Comparison of ENCODE assay signal across 1 cellular context in the genomic region with DNA sequence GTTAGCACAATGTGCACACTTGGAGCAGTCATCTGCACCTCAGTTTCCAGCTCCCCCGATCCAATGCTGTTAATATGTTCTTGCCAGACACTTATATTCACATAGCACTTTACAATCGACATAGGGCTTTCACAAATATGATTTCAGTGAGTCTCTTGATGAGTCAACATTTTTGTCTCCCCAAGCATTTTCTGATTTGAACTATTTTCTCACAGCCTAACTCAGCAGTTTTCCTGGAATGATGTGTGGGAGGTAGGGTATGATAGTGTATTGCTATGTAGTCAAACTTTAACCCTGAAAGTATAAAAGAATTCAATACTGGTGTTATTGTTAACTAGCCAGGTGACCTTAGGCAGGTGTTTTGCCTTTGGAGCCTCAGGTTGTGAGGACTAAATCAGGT.
TF ChIP-seq lines count a peak whose summit lies in the region.

No MANE protein-coding gene starts in this region.

TF ChIP-seq in H1, 55 proteins besides CTCF, POLR2A, EP300 and RAD21:
- TF ChIP-seq, protein P1, sequence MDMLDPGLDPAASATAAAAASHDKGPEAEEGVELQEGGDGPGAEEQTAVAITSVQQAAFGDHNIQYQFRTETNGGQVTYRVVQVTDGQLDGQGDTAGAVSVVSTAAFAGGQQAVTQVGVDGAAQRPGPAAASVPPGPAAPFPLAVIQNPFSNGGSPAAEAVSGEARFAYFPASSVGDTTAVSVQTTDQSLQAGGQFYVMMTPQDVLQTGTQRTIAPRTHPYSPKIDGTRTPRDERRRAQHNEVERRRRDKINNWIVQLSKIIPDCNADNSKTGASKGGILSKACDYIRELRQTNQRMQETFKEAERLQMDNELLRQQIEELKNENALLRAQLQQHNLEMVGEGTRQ (IDR thresholded peaks at IDR 0.05; ENCODE audit: low read length) = no peak
- TF ChIP-seq CBX5 (IDR thresholded peaks at IDR 0.05; ENCODE audit: low read depth, low read length) (no peak), HDAC6 (IDR thresholded peaks at IDR 0.05; ENCODE audit: low read depth, low read length) (no peak), KDM4A (IDR thresholded peaks at IDR 0.05; ENCODE audit: low read depth, low read length, severe bottlenecking) (no peak), SUZ12 (IDR thresholded peaks at IDR 0.05; ENCODE audit: low read length) (no peak), NRF1 (IDR thresholded peaks at IDR 0.05; ENCODE audit: low read depth, low read length) (no peak), HDAC2 (IDR thresholded peaks at IDR 0.05; ENCODE audit: borderline replicate concordance in 1 of 2, low read depth in 2 of 2, low read length in 2 of 2) (no peak), GTF2F1 (IDR thresholded peaks at IDR 0.05; ENCODE audit: borderline replicate concordance, low read depth, low read length) (no peak), RXRA (IDR thresholded peaks at IDR 0.05; ENCODE audit: insufficient read depth, low read depth, low read length) (no peak), BACH1 (IDR thresholded peaks at IDR 0.05; ENCODE audit: low read length) (no peak), RFX5 (IDR thresholded peaks at IDR 0.05; ENCODE audit: borderline replicate concordance, low read depth, low read length) (no peak), TAF1 (IDR thresholded peaks at IDR 0.05; ENCODE audit: low read depth, low read length) (no peak), CHD2 (IDR thresholded peaks at IDR 0.05; ENCODE audit: low read length) (no peak), BCL11A (IDR thresholded peaks at IDR 0.05; ENCODE audit: low read depth in 2 of 2, low read length in 2 of 2) (no peak), SAP30 (IDR thresholded peaks at IDR 0.05; ENCODE audit: insufficient read depth, insufficient replicate concordance, low read length) (no peak), KDM1A (IDR thresholded peaks at IDR 0.05; ENCODE audit: borderline replicate concordance, low read length) (no peak), TCF12 (IDR thresholded peaks at IDR 0.05; ENCODE audit: low read depth, low read length) (no peak), ASH2L (IDR thresholded peaks at IDR 0.05; ENCODE audit: low read length) (no peak), JUND (IDR thresholded peaks at IDR 0.05; ENCODE audit: low read length) (no peak)
- TF ChIP-seq, protein P2, sequence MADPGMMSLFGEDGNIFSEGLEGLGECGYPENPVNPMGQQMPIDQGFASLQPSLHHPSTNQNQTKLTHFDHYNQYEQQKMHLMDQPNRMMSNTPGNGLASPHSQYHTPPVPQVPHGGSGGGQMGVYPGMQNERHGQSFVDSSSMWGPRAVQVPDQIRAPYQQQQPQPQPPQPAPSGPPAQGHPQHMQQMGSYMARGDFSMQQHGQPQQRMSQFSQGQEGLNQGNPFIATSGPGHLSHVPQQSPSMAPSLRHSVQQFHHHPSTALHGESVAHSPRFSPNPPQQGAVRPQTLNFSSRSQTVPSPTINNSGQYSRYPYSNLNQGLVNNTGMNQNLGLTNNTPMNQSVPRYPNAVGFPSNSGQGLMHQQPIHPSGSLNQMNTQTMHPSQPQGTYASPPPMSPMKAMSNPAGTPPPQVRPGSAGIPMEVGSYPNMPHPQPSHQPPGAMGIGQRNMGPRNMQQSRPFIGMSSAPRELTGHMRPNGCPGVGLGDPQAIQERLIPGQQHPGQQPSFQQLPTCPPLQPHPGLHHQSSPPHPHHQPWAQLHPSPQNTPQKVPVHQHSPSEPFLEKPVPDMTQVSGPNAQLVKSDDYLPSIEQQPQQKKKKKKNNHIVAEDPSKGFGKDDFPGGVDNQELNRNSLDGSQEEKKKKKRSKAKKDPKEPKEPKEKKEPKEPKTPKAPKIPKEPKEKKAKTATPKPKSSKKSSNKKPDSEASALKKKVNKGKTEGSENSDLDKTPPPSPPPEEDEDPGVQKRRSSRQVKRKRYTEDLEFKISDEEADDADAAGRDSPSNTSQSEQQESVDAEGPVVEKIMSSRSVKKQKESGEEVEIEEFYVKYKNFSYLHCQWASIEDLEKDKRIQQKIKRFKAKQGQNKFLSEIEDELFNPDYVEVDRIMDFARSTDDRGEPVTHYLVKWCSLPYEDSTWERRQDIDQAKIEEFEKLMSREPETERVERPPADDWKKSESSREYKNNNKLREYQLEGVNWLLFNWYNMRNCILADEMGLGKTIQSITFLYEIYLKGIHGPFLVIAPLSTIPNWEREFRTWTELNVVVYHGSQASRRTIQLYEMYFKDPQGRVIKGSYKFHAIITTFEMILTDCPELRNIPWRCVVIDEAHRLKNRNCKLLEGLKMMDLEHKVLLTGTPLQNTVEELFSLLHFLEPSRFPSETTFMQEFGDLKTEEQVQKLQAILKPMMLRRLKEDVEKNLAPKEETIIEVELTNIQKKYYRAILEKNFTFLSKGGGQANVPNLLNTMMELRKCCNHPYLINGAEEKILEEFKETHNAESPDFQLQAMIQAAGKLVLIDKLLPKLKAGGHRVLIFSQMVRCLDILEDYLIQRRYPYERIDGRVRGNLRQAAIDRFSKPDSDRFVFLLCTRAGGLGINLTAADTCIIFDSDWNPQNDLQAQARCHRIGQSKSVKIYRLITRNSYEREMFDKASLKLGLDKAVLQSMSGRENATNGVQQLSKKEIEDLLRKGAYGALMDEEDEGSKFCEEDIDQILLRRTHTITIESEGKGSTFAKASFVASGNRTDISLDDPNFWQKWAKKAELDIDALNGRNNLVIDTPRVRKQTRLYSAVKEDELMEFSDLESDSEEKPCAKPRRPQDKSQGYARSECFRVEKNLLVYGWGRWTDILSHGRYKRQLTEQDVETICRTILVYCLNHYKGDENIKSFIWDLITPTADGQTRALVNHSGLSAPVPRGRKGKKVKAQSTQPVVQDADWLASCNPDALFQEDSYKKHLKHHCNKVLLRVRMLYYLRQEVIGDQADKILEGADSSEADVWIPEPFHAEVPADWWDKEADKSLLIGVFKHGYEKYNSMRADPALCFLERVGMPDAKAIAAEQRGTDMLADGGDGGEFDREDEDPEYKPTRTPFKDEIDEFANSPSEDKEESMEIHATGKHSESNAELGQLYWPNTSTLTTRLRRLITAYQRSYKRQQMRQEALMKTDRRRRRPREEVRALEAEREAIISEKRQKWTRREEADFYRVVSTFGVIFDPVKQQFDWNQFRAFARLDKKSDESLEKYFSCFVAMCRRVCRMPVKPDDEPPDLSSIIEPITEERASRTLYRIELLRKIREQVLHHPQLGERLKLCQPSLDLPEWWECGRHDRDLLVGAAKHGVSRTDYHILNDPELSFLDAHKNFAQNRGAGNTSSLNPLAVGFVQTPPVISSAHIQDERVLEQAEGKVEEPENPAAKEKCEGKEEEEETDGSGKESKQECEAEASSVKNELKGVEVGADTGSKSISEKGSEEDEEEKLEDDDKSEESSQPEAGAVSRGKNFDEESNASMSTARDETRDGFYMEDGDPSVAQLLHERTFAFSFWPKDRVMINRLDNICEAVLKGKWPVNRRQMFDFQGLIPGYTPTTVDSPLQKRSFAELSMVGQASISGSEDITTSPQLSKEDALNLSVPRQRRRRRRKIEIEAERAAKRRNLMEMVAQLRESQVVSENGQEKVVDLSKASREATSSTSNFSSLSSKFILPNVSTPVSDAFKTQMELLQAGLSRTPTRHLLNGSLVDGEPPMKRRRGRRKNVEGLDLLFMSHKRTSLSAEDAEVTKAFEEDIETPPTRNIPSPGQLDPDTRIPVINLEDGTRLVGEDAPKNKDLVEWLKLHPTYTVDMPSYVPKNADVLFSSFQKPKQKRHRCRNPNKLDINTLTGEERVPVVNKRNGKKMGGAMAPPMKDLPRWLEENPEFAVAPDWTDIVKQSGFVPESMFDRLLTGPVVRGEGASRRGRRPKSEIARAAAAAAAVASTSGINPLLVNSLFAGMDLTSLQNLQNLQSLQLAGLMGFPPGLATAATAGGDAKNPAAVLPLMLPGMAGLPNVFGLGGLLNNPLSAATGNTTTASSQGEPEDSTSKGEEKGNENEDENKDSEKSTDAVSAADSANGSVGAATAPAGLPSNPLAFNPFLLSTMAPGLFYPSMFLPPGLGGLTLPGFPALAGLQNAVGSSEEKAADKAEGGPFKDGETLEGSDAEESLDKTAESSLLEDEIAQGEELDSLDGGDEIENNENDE (IDR thresholded peaks at IDR 0.05; ENCODE audit: insufficient replicate concordance, low read length) = no peak
